ENCODE assay signal across 16 cellular contexts in the genomic region with DNA sequence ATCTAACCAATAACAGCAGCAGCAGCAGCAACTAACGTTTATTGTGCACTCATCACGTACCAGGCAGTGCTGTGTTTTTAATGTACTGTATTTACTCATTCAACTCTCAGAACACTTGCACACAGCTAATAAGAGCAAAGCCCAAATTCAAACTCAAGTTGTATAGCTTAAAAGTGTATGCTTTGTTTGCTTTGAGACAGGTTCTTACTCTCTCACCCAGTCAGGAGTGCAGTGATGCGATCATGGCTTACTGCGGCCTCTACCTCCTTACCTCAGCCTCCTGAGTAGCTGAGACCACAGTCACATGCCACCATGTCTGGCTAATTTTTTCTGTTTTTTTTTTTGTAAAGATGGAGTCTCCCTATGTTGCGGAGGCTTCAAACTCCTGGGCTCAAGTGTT.
DNase-seq lines count a peak whose midpoint lies in the region; TF ChIP-seq lines count a peak whose summit lies in the region.
"Had no signal": no experiment of that assay in that cellular context is flagged by ENCODE, and none has a peak within 500 bp of the region (broad histone marks: within the 10 kb centered on the region; RNA-seq: fewer than 3 reads in every experiment).

No MANE protein-coding gene starts in this region.

- no peak overlapping the region for H3K4me3 Mint-ChIP-seq in endothelial cell (ENCODE audit: unreplicated experiment)

- H3K4me1 Mint-ChIP-seq in endothelial cell (ENCODE audit: unreplicated experiment), result peaks cover 33% of the 10 kb centered on the region

- no peaks in the 10 kb centered on the region for H3K9me3 Mint-ChIP-seq in endothelial cell (ENCODE audit: unreplicated experiment)

- TF ChIP-seq CTCF in cardiac muscle cell (IDR thresholded peaks at IDR 0.05; ENCODE audit: low read depth, low read length) (no peak), endothelial cell (IDR thresholded peaks at IDR 0.05; ENCODE audit: unreplicated experiment) (no peak), ovary (IDR thresholded peaks at IDR 0.05) (no peak)

- H3K27ac ChIP-seq in cardiac muscle cell (peak overlapping the region; percentile 55), ovary (no peak overlapping the region)

- WGBS in ovary, 3 donors, result 75 to 82% (median 77%) methylated on average over 5 of the region's 5 CpGs

- H3K36me3 ChIP-seq in cardiac muscle cell, result no peaks in the 10 kb centered on the region
- H3K36me3 ChIP-seq in ovary, result no peaks in the 10 kb centered on the region
- H3K36me3 ChIP-seq: BE2C had no signal

- H3K27me3 ChIP-seq in cardiac muscle cell (no peaks in the 10 kb centered on the region), ovary (no peaks in the 10 kb centered on the region)
- H3K27me3 ChIP-seq: BE2C had no signal

- no peak for TF ChIP-seq EP300 in ovary (IDR thresholded peaks at IDR 0.05)

- no peaks in the 10 kb centered on the region for H3K9me3 ChIP-seq in cardiac muscle cell (ENCODE audit: low read depth)
- no peaks in the 10 kb centered on the region for H3K9me3 ChIP-seq in ovary
- H3K9me3 ChIP-seq: BE2C, SK-N-SH had no signal

- no peak for TF ChIP-seq POLR2A in ovary (IDR thresholded peaks at IDR 0.05)

- peak overlapping the region; percentile 11 for H3K27ac Mint-ChIP-seq in endothelial cell (ENCODE audit: unreplicated experiment)

- intact Hi-C loops in cardiac septum (cut with DNase I), result no loop called here
- intact Hi-C loops in ovary (cut with DNase I), result no loop called here

- DNase-seq in cardiac muscle cell (ENCODE audit: low read depth in 1 of 2, low spot score in 1 of 2) (no peak), cardiac septum (ENCODE audit: low spot score) (no peak), NCI-H1694 treated with DMSO at 0.1 percent for 48 hours (lab: John Stamatoyannopoulos, UW) (peak; percentile 68), endothelial cell (ENCODE audit: low spot score) (no peak), OCI-M2 (lab: John Stamatoyannopoulos, UW; ENCODE audit: unreplicated experiment) (no peak), ovary (no peak), T-helper 9 cell (no peak)
- DNase-seq: BE2C, GOT3, Karpas-422, NCI-H1417 treated with DMSO at 0.1 percent for 48 hours, NCI-H1930, NCI-H2227 treated with DMSO at 0.1 percent for 48 hours, NCI-H526, SIG-M5, SK-N-SH had no signal

- H3K36me3 Mint-ChIP-seq in endothelial cell (ENCODE audit: low read depth, unreplicated experiment), result peaks cover 8% of the 10 kb centered on the region

- no peak overlapping the region for H3K4me3 ChIP-seq in cardiac muscle cell
- no peak overlapping the region for H3K4me3 ChIP-seq in ovary

- H3K4me1 ChIP-seq in cardiac muscle cell (ENCODE audit: low read depth) (peaks cover 24% of the 10 kb centered on the region), ovary (ENCODE audit: insufficient read depth) (no peaks in the 10 kb centered on the region)

- no peaks in the 10 kb centered on the region for H3K27me3 Mint-ChIP-seq in endothelial cell (ENCODE audit: unreplicated experiment)
